In the genomic region with DNA sequence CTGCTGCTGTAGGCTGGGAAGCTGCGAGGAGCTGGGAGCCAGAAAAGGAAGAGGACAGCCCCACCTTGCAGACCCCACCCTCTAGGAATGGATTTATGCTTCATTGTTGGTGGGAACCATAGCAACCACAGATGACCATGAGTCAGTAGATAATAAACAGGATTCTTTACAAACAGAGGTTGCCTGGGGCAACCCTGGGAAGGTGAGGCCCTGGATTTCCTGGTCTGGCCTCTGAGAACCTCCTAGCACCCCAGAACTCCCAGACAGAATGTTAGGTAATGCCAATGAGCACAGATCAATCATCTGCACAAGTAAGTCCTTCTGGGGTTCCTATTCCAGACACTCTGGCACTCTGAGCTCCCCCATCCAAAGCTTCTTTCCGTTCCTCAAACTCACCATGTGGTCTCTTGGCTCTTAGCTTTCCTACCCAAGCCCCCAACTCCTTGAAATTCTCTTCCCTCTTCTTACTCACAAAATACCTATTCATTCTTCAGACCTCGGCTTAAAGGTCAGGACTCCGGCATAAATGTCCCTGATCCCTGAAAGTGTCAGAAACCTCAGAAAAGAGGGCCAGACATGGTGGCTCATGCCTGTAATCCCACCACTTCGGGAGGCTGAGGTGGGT, we compare ENCODE assay signal across 8 cellular contexts. TPM values are rescaled to one million over a fixed set of nuclear protein-coding genes. Genes with fewer than 3 reads are reported as not detected.
DNase-seq lines count a peak whose midpoint lies in the region; ATAC-seq and TF ChIP-seq lines count a peak whose summit lies in the region.
"Had no signal": no experiment of that assay in that cellular context is flagged by ENCODE, and none has a peak within 500 bp of the region (broad histone marks: within the 10 kb centered on the region; RNA-seq: fewer than 3 reads in every experiment).

No MANE protein-coding gene starts in this region.

- H4K20me1 ChIP-seq in smooth muscle cell (ENCODE audit: low read depth) = no peaks in the 10 kb centered on the region

- peak overlapping the region; percentile 15 for H3K4me2 ChIP-seq in smooth muscle cell

- H3K27ac ChIP-seq in heart right ventricle = peak overlapping the region in 9 of 10 donors; percentile 26 to 76 (median 60)
- H3K27ac ChIP-seq in smooth muscle cell (ENCODE audit: low read depth) = peak overlapping the region; percentile 89
- H3K27ac ChIP-seq: parathyroid adenoma had no signal

- TF ChIP-seq CTCF in heart right ventricle (IDR thresholded peaks at IDR 0.05) (no peak), smooth muscle cell (IDR thresholded peaks at IDR 0.05; ENCODE audit: borderline replicate concordance, insufficient read depth, poor library complexity, severe bottlenecking) (no peak)

- H3K36me3 ChIP-seq in heart right ventricle = no peaks in the 10 kb centered on the region
- no peaks in the 10 kb centered on the region for H3K36me3 ChIP-seq in smooth muscle cell (ENCODE audit: low read depth)

- H3F3A ChIP-seq in smooth muscle cell (ENCODE audit: low read depth) = no peaks in the 10 kb centered on the region

- WGBS in heart right ventricle, 2 donors = 80 to 85% methylated on average over 5 of the region's 5 CpGs
- 67% methylated on average over 5 of the region's 5 CpGs for WGBS in smooth muscle cell (ENCODE audit: low lambda C conversion rate)

- no peaks in the 10 kb centered on the region for H3K9me3 ChIP-seq in heart right ventricle
- H3K9me3 ChIP-seq in smooth muscle cell (replicated peaks; ENCODE audit: low read depth) = no peaks in the 10 kb centered on the region

- H3K4me3 ChIP-seq in heart right ventricle (no peak overlapping the region), smooth muscle cell (no peak overlapping the region)

- H2AFZ ChIP-seq in smooth muscle cell (ENCODE audit: low read depth) = no peak overlapping the region
- H2AFZ ChIP-seq: parathyroid adenoma had no signal

- H3K79me2 ChIP-seq in smooth muscle cell (ENCODE audit: low read depth) = no peaks in the 10 kb centered on the region
- H3K79me2 ChIP-seq: parathyroid adenoma had no signal

- H3K4me1 ChIP-seq in heart right ventricle (peaks cover 0 to 28% (median 16%) of the 10 kb centered on the region in 9 donors), smooth muscle cell (ENCODE audit: low read depth) (no peaks in the 10 kb centered on the region)
- H3K4me1 ChIP-seq: parathyroid adenoma had no signal

- intact Hi-C loops in heart right ventricle (cut with DNase I) = no loop called here

- DNase-seq in heart right ventricle = peak in 1 of 2 donors; percentile 65
- no peak for DNase-seq in smooth muscle cell (lab: John Stamatoyannopoulos, UW; ENCODE audit: unreplicated experiment)
- DNase-seq in activated CD4-positive, alpha-beta T cell treated with anti-CD3 and anti-CD28 coated beads, Interleukin-2, amount 50 U/mL, for 4 hours = no peak
- DNase-seq in NCI-H187 (lab: John Stamatoyannopoulos, UW) = no peak

- peak; percentile 44 for ATAC-seq in HG03342 (IDR thresholded peaks at IDR 0.05; ENCODE audit: unreplicated experiment)
- peak; percentile 90 for ATAC-seq in SK-N-SH treated with all-trans-retinoic acid at 6 μM for 48 hours
- peak; percentile 83 to 96 (median 88) for ATAC-seq in heart right ventricle
- no peak for ATAC-seq in HG02642 (IDR thresholded peaks at IDR 0.05; ENCODE audit: poor library complexity, unreplicated experiment)

- H3K27me3 ChIP-seq in heart right ventricle (no peaks in the 10 kb centered on the region), smooth muscle cell (ENCODE audit: low read depth) (no peaks in the 10 kb centered on the region)

- H3K9ac ChIP-seq in smooth muscle cell (ENCODE audit: low read depth) = peak overlapping the region; percentile 88
- H3K9ac ChIP-seq: parathyroid adenoma had no signal

TF ChIP-seq in SK-N-SH treated with all-trans-retinoic acid at 6 μM for 48 hours, 23 proteins besides CTCF, POLR2A, EP300 and RAD21:
- TF ChIP-seq ISL1 (CRISPR knock-in tag; IDR thresholded peaks at IDR 0.05) (no peak), ARNTL (CRISPR knock-in tag; IDR thresholded peaks at IDR 0.05; ENCODE audit: borderline replicate concordance, low read depth) (no peak), PATZ1 (CRISPR knock-in tag; IDR thresholded peaks at IDR 0.05; ENCODE audit: borderline replicate concordance) (no peak), TOX (CRISPR knock-in tag; IDR thresholded peaks at IDR 0.05; ENCODE audit: borderline replicate concordance) (no peak), ZNF70 (CRISPR knock-in tag; IDR thresholded peaks at IDR 0.05) (no peak), ZFP30 (CRISPR knock-in tag; IDR thresholded peaks at IDR 0.05) (no peak), BACH2 (CRISPR knock-in tag; IDR thresholded peaks at IDR 0.05; ENCODE audit: borderline replicate concordance) (no peak), ZC3H10 (CRISPR knock-in tag; IDR thresholded peaks at IDR 0.05) (no peak), RARB (CRISPR knock-in tag; IDR thresholded peaks at IDR 0.05) (no peak), SNAI2 (CRISPR knock-in tag; IDR thresholded peaks at IDR 0.05) (no peak), ZFP3 (CRISPR knock-in tag; IDR thresholded peaks at IDR 0.05) (no peak)
- TF ChIP-seq, protein P1, sequence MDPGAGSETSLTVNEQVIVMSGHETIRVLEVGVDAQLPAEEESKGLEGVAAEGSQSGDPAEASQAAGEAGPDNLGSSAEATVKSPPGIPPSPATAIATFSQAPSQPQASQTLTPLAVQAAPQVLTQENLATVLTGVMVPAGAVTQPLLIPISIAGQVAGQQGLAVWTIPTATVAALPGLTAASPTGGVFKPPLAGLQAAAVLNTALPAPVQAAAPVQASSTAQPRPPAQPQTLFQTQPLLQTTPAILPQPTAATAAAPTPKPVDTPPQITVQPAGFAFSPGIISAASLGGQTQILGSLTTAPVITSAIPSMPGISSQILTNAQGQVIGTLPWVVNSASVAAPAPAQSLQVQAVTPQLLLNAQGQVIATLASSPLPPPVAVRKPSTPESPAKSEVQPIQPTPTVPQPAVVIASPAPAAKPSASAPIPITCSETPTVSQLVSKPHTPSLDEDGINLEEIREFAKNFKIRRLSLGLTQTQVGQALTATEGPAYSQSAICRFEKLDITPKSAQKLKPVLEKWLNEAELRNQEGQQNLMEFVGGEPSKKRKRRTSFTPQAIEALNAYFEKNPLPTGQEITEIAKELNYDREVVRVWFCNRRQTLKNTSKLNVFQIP (CRISPR knock-in tag; IDR thresholded peaks at IDR 0.05; ENCODE audit: borderline replicate concordance, low read depth) = no peak
- TF ChIP-seq, protein P2, sequence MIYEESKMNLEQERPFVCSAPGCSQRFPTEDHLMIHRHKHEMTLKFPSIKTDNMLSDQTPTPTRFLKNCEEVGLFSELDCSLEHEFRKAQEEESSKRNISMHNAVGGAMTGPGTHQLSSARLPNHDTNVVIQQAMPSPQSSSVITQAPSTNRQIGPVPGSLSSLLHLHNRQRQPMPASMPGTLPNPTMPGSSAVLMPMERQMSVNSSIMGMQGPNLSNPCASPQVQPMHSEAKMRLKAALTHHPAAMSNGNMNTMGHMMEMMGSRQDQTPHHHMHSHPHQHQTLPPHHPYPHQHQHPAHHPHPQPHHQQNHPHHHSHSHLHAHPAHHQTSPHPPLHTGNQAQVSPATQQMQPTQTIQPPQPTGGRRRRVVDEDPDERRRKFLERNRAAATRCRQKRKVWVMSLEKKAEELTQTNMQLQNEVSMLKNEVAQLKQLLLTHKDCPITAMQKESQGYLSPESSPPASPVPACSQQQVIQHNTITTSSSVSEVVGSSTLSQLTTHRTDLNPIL (CRISPR knock-in tag; IDR thresholded peaks at IDR 0.05; ENCODE audit: low read depth) = no peak
- TF ChIP-seq, protein P3, sequence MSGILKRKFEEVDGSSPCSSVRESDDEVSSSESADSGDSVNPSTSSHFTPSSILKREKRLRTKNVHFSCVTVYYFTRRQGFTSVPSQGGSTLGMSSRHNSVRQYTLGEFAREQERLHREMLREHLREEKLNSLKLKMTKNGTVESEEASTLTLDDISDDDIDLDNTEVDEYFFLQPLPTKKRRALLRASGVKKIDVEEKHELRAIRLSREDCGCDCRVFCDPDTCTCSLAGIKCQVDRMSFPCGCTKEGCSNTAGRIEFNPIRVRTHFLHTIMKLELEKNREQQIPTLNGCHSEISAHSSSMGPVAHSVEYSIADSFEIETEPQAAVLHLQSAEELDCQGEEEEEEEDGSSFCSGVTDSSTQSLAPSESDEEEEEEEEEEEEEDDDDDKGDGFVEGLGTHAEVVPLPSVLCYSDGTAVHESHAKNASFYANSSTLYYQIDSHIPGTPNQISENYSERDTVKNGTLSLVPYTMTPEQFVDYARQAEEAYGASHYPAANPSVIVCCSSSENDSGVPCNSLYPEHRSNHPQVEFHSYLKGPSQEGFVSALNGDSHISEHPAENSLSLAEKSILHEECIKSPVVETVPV (CRISPR knock-in tag; IDR thresholded peaks at IDR 0.05) = no peak

RNA-seq across cellular contexts. Expression of gene PLEKHG6, which starts 15.2 kb away (rescaled TPM):
- total RNA-seq in heart right ventricle (1 to 10 TPM in 2 of 10 donors, under 1 TPM in 3, not detected in 5; 0.13 to 1.9 (median 0.81) TPM), smooth muscle cell (6.5 and 7.8 TPM in 2 replicates)
- polyA plus RNA-seq in heart right ventricle (1 to 10 TPM; 1.1 to 1.6 TPM), smooth muscle cell (5.2 and 21.9 TPM in 2 replicates)

RNA-seq across cellular contexts. Expression of gene TNFRSF1A, which starts 46.6 kb away (rescaled TPM):
- total RNA-seq in heart right ventricle (100 to 1,000 TPM in 1 of 10 donors, 10 to 100 TPM in 9; 29.4 to 100 (median 39.2) TPM), smooth muscle cell (110 and 139 TPM in 2 replicates)
- polyA plus RNA-seq in heart right ventricle (10 to 100 TPM; 34.4 to 75.7 TPM), smooth muscle cell (144 and 148 TPM in 2 replicates)
